ENCODE assay signal across 5 cellular contexts in the genomic region with DNA sequence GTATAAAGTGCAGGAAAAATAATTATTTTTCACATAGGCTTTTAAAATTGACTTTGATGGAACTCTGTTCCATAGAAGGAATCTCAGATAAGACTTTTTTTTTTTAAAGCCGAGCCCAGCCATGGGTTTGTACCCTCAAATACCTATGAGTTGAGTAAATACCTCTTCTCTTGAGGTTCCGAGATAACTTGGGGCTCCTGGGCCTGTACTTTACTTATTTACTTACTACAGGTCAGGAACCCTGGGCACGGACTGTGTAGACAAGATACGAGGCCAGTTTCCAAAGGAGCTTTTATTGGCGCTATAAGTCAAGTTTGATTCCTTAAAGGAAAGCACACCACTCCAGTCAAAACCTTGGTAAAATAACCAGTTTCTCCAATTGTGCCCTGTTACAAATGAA.
"Had no signal": no experiment of that assay in that cellular context is flagged by ENCODE, and none has a peak within 500 bp of the region (broad histone marks: within the 10 kb centered on the region; RNA-seq: fewer than 3 reads in every experiment).

No MANE protein-coding gene starts in this region.

- H3K4me3 ChIP-seq: GM23338, K562 had no signal

- H3K4me2 ChIP-seq: GM23338 had no signal

- H3K4me3 Mint-ChIP-seq: GM23338, H9 had no signal

- ATAC-seq: GM23338, K562 had no signal

- H3K27ac Mint-ChIP-seq: GM23338, H9 had no signal

- DNase-seq: H9, HCEC 1CT, IMR-90 had no signal

- H2AFZ ChIP-seq: GM23338 had no signal
